12 cellular contexts compared by ENCODE assay signal in genomic region chr2:196914867-196915465, GRCh38. TPM values are rescaled to one million over a fixed set of nuclear protein-coding genes. Genes with fewer than 3 reads are reported as not detected.
DNase-seq lines count a peak whose midpoint lies in the region; ATAC-seq, FAIRE-seq and TF ChIP-seq lines count a peak whose summit lies in the region.
"Had no signal": no experiment of that assay in that cellular context is flagged by ENCODE, and none has a peak within 500 bp of the region (broad histone marks: within the 10 kb centered on the region; RNA-seq: fewer than 3 reads in every experiment).

No MANE protein-coding gene starts in this region.

- H3K36me3 ChIP-seq in H7 (replicated peaks; ENCODE audit: control insufficient read depth, insufficient read depth, low read length) (peaks cover 5% of the 10 kb centered on the region), sigmoid colon (peaks cover 0 to 52% (median 1%) of the 10 kb centered on the region in 4 donors)

- WGBS in sigmoid colon, 2 donors: 77 to 83% methylated on average over 4 of the region's 4 CpGs

- H3K4me1 ChIP-seq in sigmoid colon: no peaks in the 10 kb centered on the region
- H3K4me1 ChIP-seq: parathyroid adenoma had no signal

- ATAC-seq in GM18520 (IDR thresholded peaks at IDR 0.05; ENCODE audit: unreplicated experiment) (peak; percentile 69), GM21576 (IDR thresholded peaks at IDR 0.05; ENCODE audit: unreplicated experiment) (peak; percentile 89), HG03520 (IDR thresholded peaks at IDR 0.05; ENCODE audit: unreplicated experiment) (peak; percentile 59)

- H3K27me3 ChIP-seq in H7 (ENCODE audit: control insufficient read depth, insufficient read depth, low read length): no peaks in the 10 kb centered on the region
- H3K27me3 ChIP-seq in sigmoid colon: no peaks in the 10 kb centered on the region

- no peak for TF ChIP-seq CTCF in D721Med (IDR thresholded peaks at IDR 0.05; ENCODE audit: insufficient read depth, missing control alignments)
- TF ChIP-seq CTCF in sigmoid colon (IDR thresholded peaks at IDR 0.05): no peak

- H3K4me3 ChIP-seq in H7 (ENCODE audit: insufficient read depth, low read depth, low read length): no peak overlapping the region
- H3K4me3 ChIP-seq in sigmoid colon: no peak overlapping the region

- H3K27ac ChIP-seq in sigmoid colon: no peak overlapping the region
- H3K27ac ChIP-seq: KMS-11, parathyroid adenoma had no signal

- TF ChIP-seq POLR2A in sigmoid colon (IDR thresholded peaks at IDR 0.05): no peak

- FAIRE-seq in D721Med (lab: Jason Lieb, UNC): no peak

- DNase-seq in central memory CD4-positive, alpha-beta T cell: peak; percentile 49
- DNase-seq in H7: no peak
- no peak for DNase-seq in NCI-H1436 treated with DMSO at 0.1 percent for 48 hours (lab: John Stamatoyannopoulos, UW)
- no peak for DNase-seq in D721Med (ENCODE audit: insufficient read length, low spot score)
- DNase-seq in sigmoid colon: no peak
- DNase-seq: stimulated activated naive CD4-positive, alpha-beta T cell treated with Interleukin-2 at 50 U/mL for 16 hours; SW 1271 had no signal

- intact Hi-C loops in sigmoid colon (cut with DNase I): no loop called here

- no peak for TF ChIP-seq EP300 in sigmoid colon (IDR thresholded peaks at IDR 0.05)

- no peaks in the 10 kb centered on the region for H3K9me3 ChIP-seq in sigmoid colon

RNA-seq across cellular contexts. Expression of gene PGAP1, which starts 11.5 kb away (rescaled TPM):
- 6.1 and 7.4 TPM in 2 replicates for total RNA-seq in H7 (2014; rRNA removed; shearing (Covaris generic))
- total RNA-seq in sigmoid colon: 10 to 100 TPM in 1 of 4 donors, 1 to 10 TPM in 3; 6.6 to 14.0 (median 8.1) TPM
- 1 to 10 TPM in 2 of 3 donors, under 1 TPM in 1; 0.46 to 2.3 (median 1.2) TPM for polyA plus RNA-seq in sigmoid colon
